In genomic region chr5:149172709-149173505, GRCh38 we compare ENCODE assay signal across 12 cellular contexts. TPM values are rescaled to one million over a fixed set of nuclear protein-coding genes. Genes with fewer than 3 reads are reported as not detected.
DNase-seq lines count a peak whose midpoint lies in the region; ATAC-seq and TF ChIP-seq lines count a peak whose summit lies in the region.
"Had no signal": no experiment of that assay in that cellular context is flagged by ENCODE, and none has a peak within 500 bp of the region (broad histone marks: within the 10 kb centered on the region; RNA-seq: fewer than 3 reads in every experiment).

No MANE protein-coding gene starts in this region.

- H3K4me3 ChIP-seq in RWPE2 (ENCODE audit: severe bottlenecking) (no peak overlapping the region), smooth muscle cell (no peak overlapping the region)
- H3K4me3 ChIP-seq: stomach had no signal

- H3K4me1 ChIP-seq in RWPE2 (ENCODE audit: insufficient read depth, poor library complexity, severe bottlenecking) (peaks cover 16% of the 10 kb centered on the region), foreskin keratinocyte (peaks cover 27% of the 10 kb centered on the region), smooth muscle cell (ENCODE audit: low read depth) (no peaks in the 10 kb centered on the region)

- H4K20me1 ChIP-seq in smooth muscle cell (ENCODE audit: low read depth) = no peaks in the 10 kb centered on the region

- no peak overlapping the region for H2AFZ ChIP-seq in smooth muscle cell (ENCODE audit: low read depth)

- H3K27me3 ChIP-seq in RWPE2 (ENCODE audit: insufficient read depth, poor library complexity, severe bottlenecking) = no peaks in the 10 kb centered on the region
- H3K27me3 ChIP-seq in foreskin keratinocyte = no peaks in the 10 kb centered on the region
- no peaks in the 10 kb centered on the region for H3K27me3 ChIP-seq in smooth muscle cell (ENCODE audit: low read depth)
- H3K27me3 ChIP-seq: stomach had no signal

- 91% methylated on average over 6 of the region's 6 CpGs for WGBS in smooth muscle cell (ENCODE audit: low lambda C conversion rate)

- ATAC-seq in GM21786 (IDR thresholded peaks at IDR 0.05; ENCODE audit: unreplicated experiment) = peak; percentile 23
- ATAC-seq in RWPE2 (ENCODE audit: low read depth) = no peak
- ATAC-seq in foreskin keratinocyte = peak; percentile 51
- no peak for ATAC-seq in HG03139 (IDR thresholded peaks at IDR 0.05; ENCODE audit: unreplicated experiment)

- no peaks in the 10 kb centered on the region for H3F3A ChIP-seq in smooth muscle cell (ENCODE audit: low read depth)

- DNase-seq in RWPE2 (ENCODE audit: low spot score) (no peak), foreskin keratinocyte (peak in 1 of 2 donors; percentile 59), smooth muscle cell (lab: John Stamatoyannopoulos, UW; ENCODE audit: unreplicated experiment) (no peak), SKM-1 (lab: John Stamatoyannopoulos, UW; ENCODE audit: unreplicated experiment) (no peak), dedifferentiated amniotic fluid mesenchymal stem cell (ENCODE audit: extremely low spot score) (no peak)
- DNase-seq: COR-L47, erythroblast, NCI-H2171, nucleus accumbens, stomach had no signal

- H3K9me3 ChIP-seq in RWPE2 (ENCODE audit: severe bottlenecking) (no peaks in the 10 kb centered on the region), smooth muscle cell (replicated peaks; ENCODE audit: low read depth) (no peaks in the 10 kb centered on the region)
- H3K9me3 ChIP-seq: stomach had no signal

- H3K9ac ChIP-seq in smooth muscle cell (ENCODE audit: low read depth) = peak overlapping the region; percentile 39

- TF ChIP-seq CTCF in RWPE2 (IDR thresholded peaks at IDR 0.05; ENCODE audit: poor library complexity, severe bottlenecking) = no peak
- no peak for TF ChIP-seq CTCF in foreskin keratinocyte (conservative IDR thresholded peaks at IDR 0.05)
- no peak for TF ChIP-seq CTCF in smooth muscle cell (IDR thresholded peaks at IDR 0.05; ENCODE audit: borderline replicate concordance, insufficient read depth, poor library complexity, severe bottlenecking)

- H3K79me2 ChIP-seq in smooth muscle cell (ENCODE audit: low read depth) = no peaks in the 10 kb centered on the region

- H3K27ac ChIP-seq in RWPE2 (ENCODE audit: poor library complexity, severe bottlenecking) = peak overlapping the region; percentile 25
- no peak overlapping the region for H3K27ac ChIP-seq in foreskin keratinocyte
- peak overlapping the region; percentile 61 for H3K27ac ChIP-seq in smooth muscle cell (ENCODE audit: low read depth)
- H3K27ac ChIP-seq: stomach had no signal

- no peaks in the 10 kb centered on the region; the same call in 1 of the 2 replicates for H3K36me3 ChIP-seq in RWPE2 (ENCODE audit: low read depth)
- no peaks in the 10 kb centered on the region for H3K36me3 ChIP-seq in smooth muscle cell (ENCODE audit: low read depth)
- H3K36me3 ChIP-seq: stomach had no signal

- no peak overlapping the region for H3K4me2 ChIP-seq in smooth muscle cell

RNA-seq across cellular contexts. Expression of gene ABLIM3, which starts 31.6 kb away (rescaled TPM):
- total RNA-seq in foreskin keratinocyte (4.7 and 10.1 TPM in 2 replicates), smooth muscle cell (1.8 and 6.8 TPM in 2 replicates)
- polyA plus RNA-seq in foreskin keratinocyte (3.1 and 5.5 TPM in 2 replicates), smooth muscle cell (2.6 and 3.6 TPM in 2 replicates)

Comparison
In these comparisons a context has a peak if more than half of its experiments do, and no peak if none do; other contexts are left out.
1. ATAC-seq: peak in GM21786 (single experiment) and foreskin keratinocyte (single experiment); none in RWPE2 (single experiment) and HG03139 (single experiment).